In genomic region chr7:98900815-98901214, GRCh38 we compare ENCODE assay signal across 21 cellular contexts. TPM values are rescaled to one million over a fixed set of nuclear protein-coding genes. Genes with fewer than 3 reads are reported as not detected.
"Had no signal": no experiment of that assay in that cellular context is flagged by ENCODE, and none has a peak within 500 bp of the region (broad histone marks: within the 10 kb centered on the region; RNA-seq: fewer than 3 reads in every experiment).

No MANE protein-coding gene starts in this region.

- DNase-seq: IMR-90, Kasumi-1, MM.1S, NCI-H1092 treated with DMSO at 0.1 percent for 48 hours, NCI-H1436, NCI-H187, NCI-H2029, NCI-H2081 treated with DMSO at 0.1 percent for 48 hours, NCI-H2171, NCI-H226, NCI-H446, NCI-H510A, NCI-H524 treated with DMSO at 0.1 percent for 48 hours, NCI-H69, NCI-H774, SHP77 had no signal

- H3K9ac ChIP-seq: KMS-11 had no signal

- H3K27ac ChIP-seq: KMS-11, RWPE1 had no signal

- ATAC-seq: SK-N-SH treated with all-trans-retinoic acid at 6 μM for 48 hours had no signal

- H3K4me2 ChIP-seq: KMS-11 had no signal

RNA-seq across cellular contexts. Expression of gene TMEM130, which starts 31.0 kb away (rescaled TPM):
- total RNA-seq: HT1080, SK-MEL-5 had no signal
